Comparison of ENCODE assay signal across 8 cellular contexts in the genomic region with DNA sequence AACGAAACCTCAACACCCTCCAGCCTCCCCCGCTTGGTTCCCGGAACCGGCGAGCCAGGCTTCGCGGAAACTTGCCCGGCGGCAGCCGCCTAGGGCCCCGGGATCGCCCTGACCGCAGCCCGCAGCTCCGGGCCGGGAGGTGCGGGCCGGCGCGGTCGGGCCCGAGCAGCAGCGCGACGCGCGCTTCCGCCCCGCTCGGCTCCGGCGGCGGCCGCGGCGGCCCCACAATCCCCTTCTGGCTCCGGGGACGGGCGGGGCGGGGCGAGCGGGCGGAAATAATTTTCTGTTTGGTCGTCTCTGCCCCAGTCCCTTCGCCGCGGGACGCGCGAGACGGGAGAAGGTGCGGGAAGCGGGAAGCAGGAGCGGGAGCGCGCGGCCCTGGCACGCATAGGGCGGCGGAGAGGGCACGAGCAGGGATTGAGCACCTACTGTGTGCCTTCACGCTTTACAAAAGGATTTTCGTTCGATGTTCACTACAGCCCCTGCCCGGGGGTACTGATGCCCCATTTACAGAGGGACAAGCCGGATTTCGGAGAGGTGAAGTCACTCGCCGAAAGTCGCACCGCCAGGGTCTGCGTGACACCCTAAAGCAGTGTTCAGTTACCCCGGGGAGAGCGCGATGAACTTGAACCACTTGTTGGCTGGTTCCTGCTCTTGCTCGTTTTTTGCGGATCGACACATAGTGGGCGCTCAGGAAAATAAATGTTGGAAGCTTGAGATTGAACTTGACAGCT. TPM values are rescaled to one million over a fixed set of nuclear protein-coding genes. Genes with fewer than 3 reads are reported as not detected.
DNase-seq lines count a peak whose midpoint lies in the region; ATAC-seq, FAIRE-seq and TF ChIP-seq lines count a peak whose summit lies in the region.

No MANE protein-coding gene starts in this region.

- H3K4me3 ChIP-seq in astrocyte of the spinal cord (ENCODE audit: low read depth, low read length) (peak overlapping the region; percentile 81), aorta (ENCODE audit: low read length in 2 of 2) (peak overlapping the region; percentile 85 to 92)

- H3K36me3 ChIP-seq in aorta (ENCODE audit: control insufficient read depth in 1 of 2, insufficient read depth in 2 of 2, low read length in 1 of 2) = no peaks in the 10 kb centered on the region

- H3K27me3 ChIP-seq in aorta (ENCODE audit: control insufficient read depth in 1 of 2, insufficient read depth in 2 of 2, low read length in 1 of 2) = no peaks in the 10 kb centered on the region

- peaks cover 0 to 3% of the 10 kb centered on the region in 2 donors for H3K4me1 ChIP-seq in aorta (ENCODE audit: control insufficient read depth in 1 of 2, insufficient read depth in 2 of 2, low read length in 2 of 2)

- intact Hi-C loops in aorta (cut with DNase I) = no loop called here

- in situ Hi-C loops in astrocyte of the spinal cord (cut with HindIII; ENCODE audit: low sequenced_read_pairs) = no loop called here

- peak overlapping the region in 1 of 2 donors; percentile 84 for H3K27ac ChIP-seq in aorta (ENCODE audit: low read depth in 1 of 2, low read length in 2 of 2)

- no peak for FAIRE-seq in H54 (lab: Jason Lieb, UNC)

- TF ChIP-seq POLR2A in H54 (IDR thresholded peaks at IDR 0.05; ENCODE audit: low read depth, low read length) = peak; percentile 90

- TF ChIP-seq CTCF in astrocyte of the spinal cord (IDR thresholded peaks at IDR 0.05; ENCODE audit: low read depth, low read length) = no peak

- no peaks in the 10 kb centered on the region for H3K9me3 ChIP-seq in aorta (ENCODE audit: control insufficient read depth, low read length)

- DNase-seq in DMS53 (lab: John Stamatoyannopoulos, UW) = peak; percentile 95
- peak; percentile 91 for DNase-seq in H54 (ENCODE audit: insufficient read length, low spot score)
- peak; percentile 57 for DNase-seq in NCI-H146 treated with DMSO at 0.1 percent for 48 hours (lab: John Stamatoyannopoulos, UW; ENCODE audit: unreplicated experiment)
- peak; percentile 77 for DNase-seq in T-helper 9 cell
- DNase-seq in astrocyte of the spinal cord (ENCODE audit: low read depth, low spot score) = peak; percentile 83
- DNase-seq in hypothalamus (lab: John Stamatoyannopoulos, UW) = peak in 50 of 51 donors; percentile 35 to 87 (median 68)
- peak; percentile 92 for DNase-seq in retina
- DNase-seq in aorta = peak; percentile 92 to 96

- ATAC-seq in aorta (ENCODE audit: low FRiP score) = peak; percentile 78

- WGBS in aorta, 2 donors = 0 to 1% methylated on average over 64 to 79 of the region's 79 CpGs

RNA-seq across cellular contexts. Expression of a gene that starts 2.7 kb away (rescaled TPM):
- total RNA-seq in aorta = 100 to 1,000 TPM; 124 to 195 TPM
- polyA plus RNA-seq in aorta = 10 to 100 TPM; 28.7 to 70.1 TPM

RNA-seq across cellular contexts. Expression of a gene that starts 27.6 kb away (rescaled TPM):
- total RNA-seq in aorta = 1 to 10 TPM; 1.3 to 1.5 TPM
- polyA plus RNA-seq in aorta = under 1 TPM in 1 of 2 donors, not detected in 1; 0.64 TPM

RNA-seq across cellular contexts. Expression of a gene that starts 27.8 kb away (rescaled TPM):
- total RNA-seq in aorta = 10 to 100 TPM; 18.3 to 18.8 TPM
- polyA plus RNA-seq in aorta = 10 to 100 TPM; 42.4 to 59.0 TPM

RNA-seq across cellular contexts. Expression of a gene that starts 45.8 kb away (rescaled TPM):
- total RNA-seq in aorta = 10 to 100 TPM; 61.4 to 75.5 TPM
- polyA plus RNA-seq in aorta = 10 to 100 TPM; 32.8 to 33.2 TPM

RNA-seq across cellular contexts. Expression of a gene that starts 50.2 kb away (rescaled TPM):
- 100 to 1,000 TPM in 1 of 2 donors, 10 to 100 TPM in 1; 99.9 to 109 TPM for total RNA-seq in aorta
- polyA plus RNA-seq in aorta = 100 to 1,000 TPM; 164 to 183 TPM
